Comparison of ENCODE assay signal across 10 cellular contexts in the genomic region with DNA sequence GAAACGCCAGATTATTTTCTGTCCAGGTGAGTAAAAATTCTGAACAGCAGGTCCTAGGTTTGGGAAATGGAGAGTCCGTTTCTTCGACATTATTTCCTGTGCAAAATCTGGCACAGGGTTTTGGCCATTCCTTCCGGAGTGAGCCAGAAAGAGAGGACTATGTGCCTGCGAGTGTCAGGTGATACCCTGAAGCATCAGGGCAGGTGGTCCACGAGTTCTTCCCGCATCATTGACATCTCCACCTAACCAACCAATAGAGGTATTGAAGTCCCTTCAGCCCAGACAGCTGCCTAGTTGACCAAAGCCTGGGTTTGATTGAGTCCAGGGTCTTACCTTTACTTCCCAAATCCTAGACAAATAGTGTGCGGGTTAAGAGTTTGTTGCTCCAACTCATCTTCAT. TPM values are rescaled to one million over a fixed set of nuclear protein-coding genes. Genes with fewer than 3 reads are reported as not detected.
A peak's percentile ranks its signal among the peaks of the same experiment; 100 is the strongest.
DNase-seq lines count a peak whose midpoint lies in the region; ATAC-seq, FAIRE-seq and TF ChIP-seq lines count a peak whose summit lies in the region.
"Had no signal": no experiment of that assay in that cellular context is flagged by ENCODE, and none has a peak within 500 bp of the region (broad histone marks: within the 10 kb centered on the region; RNA-seq: fewer than 3 reads in every experiment).

No MANE protein-coding gene starts in this region.

- H3K9me3 ChIP-seq in right lobe of liver (no peaks in the 10 kb centered on the region), tibial artery (no peaks in the 10 kb centered on the region)

- no peak for TF ChIP-seq POLR2A in right lobe of liver (IDR thresholded peaks at IDR 0.05)

- DNase-seq in activated T-cell treated with anti-CD3 and anti-CD28 coated beads, Interleukin-2, amount 50 U/mL, for 24 hours: no peak
- no peak for DNase-seq in activated T-cell treated with anti-CD3 and anti-CD28 coated beads for 4 hours
- DNase-seq in activated naive CD8-positive, alpha-beta T cell treated with anti-CD3 and anti-CD28 coated beads, Interleukin-2, amount 50 U/mL, for 24 hours: no peak
- peak in 1 of 3 donors; percentile 11 for DNase-seq in right lobe of liver
- DNase-seq in tibial artery: no peak
- no peak for DNase-seq in D721Med (ENCODE audit: insufficient read length, low spot score)
- DNase-seq: GDM1, NCI-H1694 treated with DMSO at 0.1 percent for 48 hours had no signal

- ATAC-seq in activated naive CD8-positive, alpha-beta T cell treated with anti-CD3 and anti-CD28 coated beads, Interleukin-2, amount 50 U/mL, for 24 hours: no peak
- no peak for ATAC-seq in right lobe of liver
- no peak for ATAC-seq in HG03442 (IDR thresholded peaks at IDR 0.05; ENCODE audit: unreplicated experiment)
- no peak for ATAC-seq in HG02623 (IDR thresholded peaks at IDR 0.05; ENCODE audit: unreplicated experiment)

- intact Hi-C loops in right lobe of liver (cut with DNase I): no loop called here
- intact Hi-C loops in tibial artery (cut with DNase I; ENCODE audit: low total_unique reads): loop anchor here (2.0 kb wide), 1 partner anchor 57 kb away; the partner anchor contains the start of gene CRKL

- H3K27ac ChIP-seq in right lobe of liver: peak overlapping the region in 2 of 3 donors; percentile 74 to 88
- peak overlapping the region; percentile 79 to 93 for H3K27ac ChIP-seq in tibial artery

- H3K9me3 Mint-ChIP-seq in activated T-cell treated with anti-CD3 and anti-CD28 coated beads, Interleukin-2, amount 50 U/mL, for 24 hours: no peaks in the 10 kb centered on the region
- no peaks in the 10 kb centered on the region for H3K9me3 Mint-ChIP-seq in activated naive CD8-positive, alpha-beta T cell treated with anti-CD3 and anti-CD28 coated beads, Interleukin-2, amount 50 U/mL, for 24 hours

- H3K27ac Mint-ChIP-seq in activated T-cell treated with anti-CD3 and anti-CD28 coated beads, Interleukin-2, amount 50 U/mL, for 24 hours: peak overlapping the region; percentile 84
- peak overlapping the region; percentile 72 for H3K27ac Mint-ChIP-seq in activated naive CD8-positive, alpha-beta T cell treated with anti-CD3 and anti-CD28 coated beads, Interleukin-2, amount 50 U/mL, for 24 hours

- peaks cover 46% of the 10 kb centered on the region for H3K36me3 Mint-ChIP-seq in activated T-cell treated with anti-CD3 and anti-CD28 coated beads, Interleukin-2, amount 50 U/mL, for 24 hours (ENCODE audit: low read depth)
- peaks cover 5% of the 10 kb centered on the region for H3K36me3 Mint-ChIP-seq in activated naive CD8-positive, alpha-beta T cell treated with anti-CD3 and anti-CD28 coated beads, Interleukin-2, amount 50 U/mL, for 24 hours (ENCODE audit: low read depth)

- H3K27me3 ChIP-seq in right lobe of liver: no peaks in the 10 kb centered on the region
- no peaks in the 10 kb centered on the region for H3K27me3 ChIP-seq in tibial artery

- peaks cover 62% of the 10 kb centered on the region for H3K4me1 Mint-ChIP-seq in activated T-cell treated with anti-CD3 and anti-CD28 coated beads, Interleukin-2, amount 50 U/mL, for 24 hours (ENCODE audit: low read depth)
- peaks cover 42% of the 10 kb centered on the region for H3K4me1 Mint-ChIP-seq in activated naive CD8-positive, alpha-beta T cell treated with anti-CD3 and anti-CD28 coated beads, Interleukin-2, amount 50 U/mL, for 24 hours

- H3K4me3 Mint-ChIP-seq in activated T-cell treated with anti-CD3 and anti-CD28 coated beads, Interleukin-2, amount 50 U/mL, for 24 hours: peak overlapping the region; percentile 86
- peak overlapping the region; percentile 87 for H3K4me3 Mint-ChIP-seq in activated naive CD8-positive, alpha-beta T cell treated with anti-CD3 and anti-CD28 coated beads, Interleukin-2, amount 50 U/mL, for 24 hours

- FAIRE-seq in D721Med (lab: Jason Lieb, UNC): no peak

- TF ChIP-seq CTCF in right lobe of liver (IDR thresholded peaks at IDR 0.05) (no peak), tibial artery (IDR thresholded peaks at IDR 0.05) (no peak), D721Med (IDR thresholded peaks at IDR 0.05; ENCODE audit: insufficient read depth, missing control alignments) (no peak)

- 3% methylated on average over 6 of the region's 8 CpGs for WGBS in right lobe of liver (ENCODE audit: insufficient coverage, low coverage, low lambda C conversion rate, missing lambda C conversion rate)

- H3K36me3 ChIP-seq in right lobe of liver: no peaks in the 10 kb centered on the region
- H3K36me3 ChIP-seq in tibial artery: peaks cover 0 to 20% (median 0%) of the 10 kb centered on the region in 3 donors

- H3K27me3 Mint-ChIP-seq in activated T-cell treated with anti-CD3 and anti-CD28 coated beads, Interleukin-2, amount 50 U/mL, for 24 hours: no peaks in the 10 kb centered on the region
- H3K27me3 Mint-ChIP-seq in activated naive CD8-positive, alpha-beta T cell treated with anti-CD3 and anti-CD28 coated beads, Interleukin-2, amount 50 U/mL, for 24 hours: no peaks in the 10 kb centered on the region

- H3K4me1 ChIP-seq in right lobe of liver: peaks cover 0 to 31% (median 9%) of the 10 kb centered on the region in 4 donors
- peaks cover 0 to 38% (median 23%) of the 10 kb centered on the region in 4 donors for H3K4me1 ChIP-seq in tibial artery

- H3K4me3 ChIP-seq in right lobe of liver (peak overlapping the region; percentile 83 to 97 (median 85)), tibial artery (peak overlapping the region; percentile 82 to 92)

RNA-seq across cellular contexts. Expression of gene SNAP29, which starts 0.8 kb away (rescaled TPM):
- 10 to 100 TPM; 17.6 to 27.0 (median 22.4) TPM for total RNA-seq in right lobe of liver

RNA-seq across cellular contexts. Expression of gene PI4KA, which starts 1.0 kb away (rescaled TPM):
- 10 to 100 TPM; 35.3 to 55.4 (median 47.7) TPM for total RNA-seq in right lobe of liver

RNA-seq across cellular contexts. Expression of gene CRKL, which starts 57.6 kb away (rescaled TPM):
- total RNA-seq in right lobe of liver: 10 to 100 TPM; 27.5 to 53.1 (median 35.2) TPM
